ENCODE assay signal across 8 cellular contexts in genomic region chr18:49858309-49859005, GRCh38. TPM values are rescaled to one million over a fixed set of nuclear protein-coding genes. Genes with fewer than 3 reads are reported as not detected.
A peak's percentile ranks its signal among the peaks of the same experiment; 100 is the strongest.
DNase-seq lines count a peak whose midpoint lies in the region; ATAC-seq, FAIRE-seq and TF ChIP-seq lines count a peak whose summit lies in the region.

No MANE protein-coding gene starts in this region.

- no peaks in the 10 kb centered on the region for H3K9me3 Mint-ChIP-seq in activated CD4-positive, alpha-beta T cell treated with anti-CD3 and anti-CD28 coated beads, Interleukin-2, amount 10 ng/mL, durations not matched to agents 24 days and 14 days

- FAIRE-seq in GM12891 (lab: Jason Lieb, UNC), result no peak

- H3K4me3 Mint-ChIP-seq in activated CD4-positive, alpha-beta T cell treated with anti-CD3 and anti-CD28 coated beads, Interleukin-2, amount 10 ng/mL, durations not matched to agents 24 days and 14 days, result no peak overlapping the region

- no peaks in the 10 kb centered on the region for H3K79me2 ChIP-seq in ACC112 (ENCODE audit: control insufficient read depth, insufficient read depth, low read length, unreplicated experiment)

- H3K9me3 ChIP-seq in liver (ENCODE audit: control insufficient read depth in 4 of 4, low read length in 3 of 4), result no peaks in the 10 kb centered on the region

- intact Hi-C loops in activated CD4-positive, alpha-beta T cell treated with anti-CD3 and anti-CD28 coated beads, Interleukin-2, amount 10 ng/mL, durations not matched to agents 24 days and 14 days (cut with micrococcal nuclease), result loop anchor here (1.0 to 5.0 kb wide), 4 partner anchors 46 to 348 kb away; partner anchors contain the start of gene ACAA2

- H3K4me3 ChIP-seq in ACC112 (ENCODE audit: low read depth, low read length) (no peak overlapping the region), liver (ENCODE audit: low read depth in 1 of 3, low read length in 3 of 3) (no peak overlapping the region)

- TF ChIP-seq POLR2A in GM12891 (IDR thresholded peaks at IDR 0.05; ENCODE audit: low read depth, low read length), result no peak

- H3K36me3 ChIP-seq in ACC112 (ENCODE audit: insufficient read depth, low read length) (no peaks in the 10 kb centered on the region), liver (ENCODE audit: control insufficient read depth in 4 of 4, insufficient read depth in 3 of 4, low read depth in 1 of 4, low read length in 3 of 4) (no peaks in the 10 kb centered on the region)

- H3K27me3 ChIP-seq in ACC112 (ENCODE audit: insufficient read depth, low read length) (no peaks in the 10 kb centered on the region), liver (ENCODE audit: control insufficient read depth in 4 of 4, insufficient read depth in 4 of 4, low read length in 3 of 4) (no peaks in the 10 kb centered on the region)

- H2AFZ ChIP-seq in ACC112 (ENCODE audit: low read length, unreplicated experiment), result peak overlapping the region; percentile 17

- H3K27ac ChIP-seq in ACC112 (ENCODE audit: low read depth, low read length) (no peak overlapping the region), liver (ENCODE audit: low read depth in 1 of 2, low read length in 2 of 2) (peak overlapping the region in 1 of 2 donors; percentile 81)

- 52% methylated on average over 11 of the region's 11 CpGs for WGBS in liver

- TF ChIP-seq CTCF in liver (IDR thresholded peaks at IDR 0.05; ENCODE audit: low read depth, low read length, missing input control), result peak; percentile 91

- peaks cover 2% of the 10 kb centered on the region for H3K4me1 Mint-ChIP-seq in activated CD4-positive, alpha-beta T cell treated with anti-CD3 and anti-CD28 coated beads, Interleukin-2, amount 10 ng/mL, durations not matched to agents 24 days and 14 days

- no peak for ATAC-seq in HG03439 (IDR thresholded peaks at IDR 0.05; ENCODE audit: unreplicated experiment)

- peak overlapping the region in 1 of 2 donors; percentile 34 for H3K9ac ChIP-seq in liver (ENCODE audit: low read depth in 1 of 2, low read length in 2 of 2)

- DNase-seq in GM12891 (ENCODE audit: insufficient read length, low spot score), result peak; percentile 56
- peak; percentile 76 for DNase-seq in NCI-H2196 (lab: John Stamatoyannopoulos, UW; ENCODE audit: unreplicated experiment)
- peak; percentile 89 for DNase-seq in activated CD4-positive, alpha-beta T cell treated with anti-CD3 and anti-CD28 coated beads, Interleukin-2, amount 10 ng/mL, durations not matched to agents 24 days and 14 days
- peak; percentile 67 for DNase-seq in dedifferentiated amniotic fluid mesenchymal stem cell (ENCODE audit: extremely low spot score)
- DNase-seq in stimulated activated CD4-positive, alpha-beta T cell treated with anti-CD3 and anti-CD28 coated beads, TNF-alpha, amount 100 ng/mL, for 48 hours (ENCODE audit: low read depth in 3 of 3), result peak; percentile 8 to 42 (median 34)

- H3K36me3 Mint-ChIP-seq in activated CD4-positive, alpha-beta T cell treated with anti-CD3 and anti-CD28 coated beads, Interleukin-2, amount 10 ng/mL, durations not matched to agents 24 days and 14 days (ENCODE audit: low read depth), result no peaks in the 10 kb centered on the region

- no peaks in the 10 kb centered on the region for H3K27me3 Mint-ChIP-seq in activated CD4-positive, alpha-beta T cell treated with anti-CD3 and anti-CD28 coated beads, Interleukin-2, amount 10 ng/mL, durations not matched to agents 24 days and 14 days

- TF ChIP-seq RAD21 in liver (IDR thresholded peaks at IDR 0.05), result peak; percentile 100

- no peak overlapping the region for H3K27ac Mint-ChIP-seq in activated CD4-positive, alpha-beta T cell treated with anti-CD3 and anti-CD28 coated beads, Interleukin-2, amount 10 ng/mL, durations not matched to agents 24 days and 14 days

- peaks cover 4% of the 10 kb centered on the region for H3K4me1 ChIP-seq in ACC112 (ENCODE audit: control insufficient read depth, insufficient read depth, low read length, unreplicated experiment)
- peaks cover 0 to 21% (median 13%) of the 10 kb centered on the region in 4 donors for H3K4me1 ChIP-seq in liver (ENCODE audit: control insufficient read depth in 4 of 4, insufficient read depth in 4 of 4, low read length in 3 of 4)

TF ChIP-seq in GM12891, 5 proteins besides CTCF, POLR2A, EP300 and RAD21:
- TF ChIP-seq PAX5 (IDR thresholded peaks at IDR 0.05; ENCODE audit: insufficient read depth, low read length, severe bottlenecking) (no peak), TAF1 (IDR thresholded peaks at IDR 0.05; ENCODE audit: low read depth, low read length) (no peak), SPI1 (IDR thresholded peaks at IDR 0.05; ENCODE audit: low read depth, low read length) (no peak), POLR2AphosphoS5 (IDR thresholded peaks at IDR 0.05; ENCODE audit: low read depth, low read length) (no peak), POU2F2 (IDR thresholded peaks at IDR 0.05; ENCODE audit: low read depth, low read length) (no peak)
TF ChIP-seq in GM12891: peak in this region for 0.

TF ChIP-seq in liver, 16 proteins besides CTCF, POLR2A, EP300 and RAD21:
- peak; percentile 12 for TF ChIP-seq FOXA2 (IDR thresholded peaks at IDR 0.05)
- TF ChIP-seq FOXA1 (IDR thresholded peaks at IDR 0.05), result peak; percentile 10
- TF ChIP-seq NR2F2 (IDR thresholded peaks at IDR 0.05), result no peak
- peak; percentile 27 for TF ChIP-seq YY1 (IDR thresholded peaks at IDR 0.05)
- peak in 1 of 2 donors; percentile 27 for TF ChIP-seq RXRA (IDR thresholded peaks at IDR 0.05)
- no peak for TF ChIP-seq EGR1 (IDR thresholded peaks at IDR 0.05; ENCODE audit: low read depth in 2 of 2)
- TF ChIP-seq HNF4A (conservative IDR thresholded peaks at IDR 0.05), result peak in 1 of 2 donors; percentile 7

RNA-seq across cellular contexts. Expression of gene ACAA2, which starts 45.1 kb away (rescaled TPM):
- polyA plus RNA-seq in GM12891 (2012; ENCODE audit: low read depth, missing spikeins), result 44.3 TPM
- total RNA-seq in activated CD4-positive, alpha-beta T cell treated with anti-CD3 and anti-CD28 coated beads, Interleukin-2, amount 10 ng/mL, durations not matched to agents 24 days and 14 days, result 69.7 and 72.1 TPM in 2 replicates
- total RNA-seq in liver, result 100 to 1,000 TPM in 1 of 2 donors, 10 to 100 TPM in 1; 55.6 to 674 TPM
- 1,000 to 10,000 TPM in 1 of 2 donors, 100 to 1,000 TPM in 1; 618 to 1,315 TPM for polyA plus RNA-seq in liver

Comparison
In these comparisons a context has a peak if more than half of its experiments do, and no peak if none do; other contexts are left out.
1. DNase-seq: peak in every context shown above with its lines; median percentile 89 in activated CD4-positive, alpha-beta T cell treated with anti-CD3 and anti-CD28 coated beads, Interleukin-2, amount 10 ng/mL, durations not matched to agents 24 days and 14 days; 76 in NCI-H2196; 67 in dedifferentiated amniotic fluid mesenchymal stem cell; 56 in GM12891; 34 in stimulated activated CD4-positive, alpha-beta T cell treated with anti-CD3 and anti-CD28 coated beads, TNF-alpha, amount 100 ng/mL, for 48 hours.